Comparison of ENCODE assay signal across 20 cellular contexts in the genomic region with DNA sequence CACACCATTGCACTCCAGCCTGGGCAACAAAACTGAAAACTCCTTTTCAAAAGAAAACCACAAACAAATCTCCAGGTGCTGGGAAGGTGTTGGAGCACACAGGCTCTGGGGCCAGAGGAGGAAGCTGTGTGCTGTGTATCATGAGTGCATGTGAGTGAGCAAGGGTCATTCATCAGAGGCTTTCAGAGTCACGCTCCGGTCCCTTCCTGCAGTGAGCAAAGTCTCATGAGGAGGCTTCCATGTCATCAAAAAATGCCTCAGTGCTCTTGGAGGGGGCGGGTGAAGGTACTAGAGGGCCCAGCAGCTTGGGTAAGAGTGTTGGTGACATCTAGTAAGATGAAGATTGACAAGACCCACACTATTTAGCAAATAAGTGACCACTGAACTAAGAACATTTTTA. TPM values are rescaled to one million over a fixed set of nuclear protein-coding genes. Genes with fewer than 3 reads are reported as not detected.
A peak's percentile ranks its signal among the peaks of the same experiment; 100 is the strongest.
DNase-seq lines count a peak whose midpoint lies in the region; ATAC-seq, FAIRE-seq and TF ChIP-seq lines count a peak whose summit lies in the region.
"Had no signal": no experiment of that assay in that cellular context is flagged by ENCODE, and none has a peak within 500 bp of the region (broad histone marks: within the 10 kb centered on the region; RNA-seq: fewer than 3 reads in every experiment).

No MANE protein-coding gene starts in this region.

- H2AFZ ChIP-seq in hepatocyte: no peak overlapping the region

- TF ChIP-seq CTCF in CD14-positive monocyte (IDR thresholded peaks at IDR 0.05): no peak
- no peak for TF ChIP-seq CTCF in RWPE1 (conservative IDR thresholded peaks at IDR 0.05; ENCODE audit: low read depth)
- no peak for TF ChIP-seq CTCF in hepatocyte (IDR thresholded peaks at IDR 0.05; ENCODE audit: poor library complexity)

- FAIRE-seq in small intestine (lab: Jason Lieb, UNC): no peak
- FAIRE-seq: GM19239, H54 had no signal

- H3K4me1 ChIP-seq in small intestine (ENCODE audit: control insufficient read depth in 2 of 2, insufficient read depth in 1 of 2, low read depth in 1 of 2, low read length in 1 of 2) (no peaks in the 10 kb centered on the region), hepatocyte (ENCODE audit: insufficient read depth) (no peaks in the 10 kb centered on the region)

- peaks cover 5% of the 10 kb centered on the region for H3K4me1 Mint-ChIP-seq in CD14-positive monocyte

- peaks cover under 1 to 4% of the 10 kb centered on the region in 2 donors for H3K36me3 Mint-ChIP-seq in CD14-positive monocyte
- H3K36me3 Mint-ChIP-seq: CD4-positive, CD25-positive, alpha-beta regulatory T cell had no signal

- H3K4me3 ChIP-seq in small intestine (ENCODE audit: low read depth in 1 of 2, low read length in 2 of 2) (no peak overlapping the region), hepatocyte (no peak overlapping the region)

- H3K27ac ChIP-seq in RWPE1: peak overlapping the region; percentile 5; the same call in 1 of the 2 replicates
- H3K27ac ChIP-seq in small intestine (ENCODE audit: low read depth in 1 of 2, low read length in 1 of 2): no peak overlapping the region
- H3K27ac ChIP-seq in hepatocyte: no peak overlapping the region

- no peak for ATAC-seq in HG02938 (IDR thresholded peaks at IDR 0.05; ENCODE audit: unreplicated experiment)

- H3K36me3 ChIP-seq in small intestine (ENCODE audit: control insufficient read depth in 2 of 2, insufficient read depth in 2 of 2, low read length in 2 of 2) (no peaks in the 10 kb centered on the region), hepatocyte (replicated peaks; ENCODE audit: insufficient read depth, low read depth) (no peaks in the 10 kb centered on the region)

- H3K27me3 Mint-ChIP-seq in CD14-positive monocyte (ENCODE audit: low read depth in 3 of 3): peaks cover 0 to 2% (median 0%) of the 10 kb centered on the region in 3 donors

- peak overlapping the region in 5 of 7 donors; percentile 3 to 56 (median 26) for H3K27ac Mint-ChIP-seq in CD14-positive monocyte
- H3K27ac Mint-ChIP-seq: CD4-positive, CD25-positive, alpha-beta regulatory T cell had no signal

- POLR2A ChIA-PET in RWPE1 (lab: Yijun Ruan, JAX; ENCODE audit: low non-redundant PET): no interaction called here

- no peaks in the 10 kb centered on the region for H4K20me1 ChIP-seq in hepatocyte (ENCODE audit: insufficient read depth, poor library complexity, severe bottlenecking)

- no peak overlapping the region for H3K4me3 Mint-ChIP-seq in CD14-positive monocyte
- H3K4me3 Mint-ChIP-seq: CD4-positive, CD25-positive, alpha-beta regulatory T cell had no signal

- no peak overlapping the region for H3K4me2 ChIP-seq in hepatocyte

- CTCF ChIA-PET in RWPE1 (lab: Yijun Ruan, JAX): interaction anchor here (0.7 to 1.4 kb wide), 3 partner anchors 11 to 657 kb away, joined by 3 to 6 read pairs (median 4); no protein-coding TSS in a partner anchor

- intact Hi-C loops in CD14-positive monocyte (cut with micrococcal nuclease): loop anchor here in 1 of 2 donors (10.0 kb wide), 1 partner anchor 442 kb away; the partner anchor contains the start of gene ATOSB

- 19 to 61% (median 36%) methylated on average over 3 of the region's 3 CpGs for WGBS in small intestine, 3 donors
- 95% methylated on average over 3 of the region's 3 CpGs for WGBS in hepatocyte (ENCODE audit: low lambda C conversion rate, missing lambda C conversion rate)

- H3K9me2 ChIP-seq in hepatocyte (replicated peaks; ENCODE audit: insufficient read depth): no peaks in the 10 kb centered on the region

- H3K27me3 ChIP-seq in small intestine (ENCODE audit: control insufficient read depth in 2 of 2, insufficient read depth in 2 of 2, low read length in 2 of 2) (no peaks in the 10 kb centered on the region), hepatocyte (no peaks in the 10 kb centered on the region)

- H3K9me3 ChIP-seq in small intestine (ENCODE audit: control insufficient read depth, low read depth) (no peaks in the 10 kb centered on the region), hepatocyte (ENCODE audit: low read depth) (no peaks in the 10 kb centered on the region)

- DNase-seq in CD14-positive monocyte (ENCODE audit: low spot score): no peak
- DNase-seq in RWPE1 (ENCODE audit: low spot score): no peak
- DNase-seq in kidney tubule cell (ENCODE audit: low spot score): peak; percentile 46
- peak; percentile 46 for DNase-seq in small intestine
- DNase-seq in hepatocyte (ENCODE audit: low spot score): no peak
- DNase-seq in hepatic stellate cell (ENCODE audit: low spot score): no peak
- DNase-seq: AML-193; CD4-positive, CD25-positive, alpha-beta regulatory T cell; DMS53; IMR-90; Kasumi-1; MM.1S; NCI-H1092 treated with DMSO at 0.1 percent for 48 hours; NCI-H2081 treated with DMSO at 0.1 percent for 48 hours; NCI-H510A; NCI-H774; RPMI8226 had no signal

- H3K9me3 Mint-ChIP-seq in CD14-positive monocyte: no peaks in the 10 kb centered on the region
- H3K9me3 Mint-ChIP-seq: CD4-positive, CD25-positive, alpha-beta regulatory T cell had no signal

- H3K79me2 ChIP-seq in hepatocyte: no peaks in the 10 kb centered on the region

RNA-seq across cellular contexts. Expression of gene TESK1, which starts 48.3 kb away (rescaled TPM):
- 1 to 10 TPM; 2.9 TPM for polyA plus RNA-seq in CD14-positive monocyte
- 10 to 100 TPM; 22.4 to 53.0 (median 42.4) TPM for polyA plus RNA-seq in small intestine
- 17.4 and 20.1 TPM in 2 replicates for total RNA-seq in hepatocyte
- polyA plus RNA-seq in hepatocyte: 27.2 and 30.3 TPM in 2 replicates

Comparison
In these comparisons a context has a peak if more than half of its experiments do, and no peak if none do; other contexts are left out.
1. DNase-seq: peak in kidney tubule cell (single experiment) and small intestine (single experiment); none in CD14-positive monocyte (single experiment), RWPE1 (single experiment), hepatocyte (single experiment) and hepatic stellate cell (single experiment).